Comparison of ENCODE assay signal across 8 cellular contexts in genomic region chr17:7329360-7330098, GRCh38. TPM values are rescaled to one million over a fixed set of nuclear protein-coding genes. Genes with fewer than 3 reads are reported as not detected.
DNase-seq lines count a peak whose midpoint lies in the region; ATAC-seq and TF ChIP-seq lines count a peak whose summit lies in the region.

No MANE protein-coding gene starts in this region.

- H3K4me3 ChIP-seq in prostate gland (peak overlapping the region; percentile 72 to 87), urinary bladder (ENCODE audit: low read depth, low read length) (peak overlapping the region; percentile 72)

- peak; percentile 60 for TF ChIP-seq POLR2A in prostate gland (IDR thresholded peaks at IDR 0.05)

- under 1% methylated on average over 51 of the region's 51 CpGs for WGBS in prostate gland
- WGBS in urinary bladder, result under 1% methylated on average over 51 of the region's 51 CpGs

- H3K36me3 ChIP-seq in prostate gland (no peaks in the 10 kb centered on the region), urinary bladder (ENCODE audit: insufficient read depth) (no peaks in the 10 kb centered on the region)

- ATAC-seq in GM18498 (IDR thresholded peaks at IDR 0.05; ENCODE audit: unreplicated experiment) (peak; percentile 62), HG02938 (IDR thresholded peaks at IDR 0.05; ENCODE audit: unreplicated experiment) (peak; percentile 63), left ventricle myocardium superior (peak; percentile 89)

- H3K27ac ChIP-seq in prostate gland (peak overlapping the region; percentile 82 to 84), urinary bladder (ENCODE audit: low read depth) (peak overlapping the region; percentile 84)

- peaks cover 6% of the 10 kb centered on the region for H3K4me1 ChIP-seq in prostate gland (replicated peaks)
- no peaks in the 10 kb centered on the region for H3K4me1 ChIP-seq in urinary bladder (ENCODE audit: insufficient read depth)

- no peaks in the 10 kb centered on the region for H3K27me3 ChIP-seq in prostate gland (replicated peaks; ENCODE audit: insufficient read depth)

- intact Hi-C loops in left ventricle myocardium superior (cut with micrococcal nuclease), result no loop called here
- intact Hi-C loops in prostate gland (cut with DNase I), result no loop called here

- no peaks in the 10 kb centered on the region for H3K9me3 ChIP-seq in prostate gland

- DNase-seq in NCI-H187 (lab: John Stamatoyannopoulos, UW), result peak; percentile 75 to 98
- peak; percentile 86 to 100 (median 96) for DNase-seq in T-helper 2 cell
- DNase-seq in anterior cingulate cortex (lab: John Stamatoyannopoulos, UW), result peak; percentile 89 to 100 (median 97)
- peak; percentile 99 for DNase-seq in left ventricle myocardium superior
- peak; percentile 96 for DNase-seq in prostate gland (ENCODE audit: low spot score)

- peak in 2 of 4 experiments; percentile 16 to 25 for TF ChIP-seq CTCF in prostate gland (IDR thresholded peaks at IDR 0.05)

RNA-seq across cellular contexts. Expression of gene NEURL4, which starts 0.4 kb away (rescaled TPM):
- total RNA-seq in left ventricle myocardium superior, result 34.7 TPM
- total RNA-seq in prostate gland, result 10 to 100 TPM; 15.7 to 36.0 TPM
- total RNA-seq in urinary bladder, result 20.9 TPM
- 26.0 TPM for polyA plus RNA-seq in urinary bladder

RNA-seq across cellular contexts. Expression of gene ACAP1, which starts 6.8 kb away (rescaled TPM):
- total RNA-seq in left ventricle myocardium superior (17.3 TPM), prostate gland (1 to 10 TPM; 2.5 to 6.5 TPM), urinary bladder (1.5 TPM)
- 4.3 TPM for polyA plus RNA-seq in urinary bladder

RNA-seq across cellular contexts. Expression of gene GPS2, which starts 14.4 kb away (rescaled TPM):
- total RNA-seq in left ventricle myocardium superior (75.0 TPM), prostate gland (100 to 1,000 TPM in 1 of 2 donors, 10 to 100 TPM in 1; 88.4 to 140 TPM), urinary bladder (25.0 TPM)
- polyA plus RNA-seq in urinary bladder, result 70.2 TPM

RNA-seq across cellular contexts. Expression of gene EIF5A, which starts 22.1 kb away (rescaled TPM):
- total RNA-seq in left ventricle myocardium superior, result 311 TPM
- total RNA-seq in prostate gland, result 100 to 1,000 TPM; 172 to 195 TPM
- 123 TPM for total RNA-seq in urinary bladder
- 348 TPM for polyA plus RNA-seq in urinary bladder

RNA-seq across cellular contexts. Expression of gene KCTD11, which starts 22.4 kb away (rescaled TPM):
- total RNA-seq in left ventricle myocardium superior (3.6 TPM), prostate gland (10 to 100 TPM in 1 of 2 donors, 1 to 10 TPM in 1; 8.9 to 15.2 TPM), urinary bladder (3.9 TPM)
- polyA plus RNA-seq in urinary bladder, result 19.3 TPM

Comparison
In these comparisons a context has a peak if more than half of its experiments do, and no peak if none do; other contexts are left out.
1. Peak in every context shown above with its lines: DNase-seq, ATAC-seq, H3K4me3 ChIP-seq and H3K27ac ChIP-seq.